In the genomic region with DNA sequence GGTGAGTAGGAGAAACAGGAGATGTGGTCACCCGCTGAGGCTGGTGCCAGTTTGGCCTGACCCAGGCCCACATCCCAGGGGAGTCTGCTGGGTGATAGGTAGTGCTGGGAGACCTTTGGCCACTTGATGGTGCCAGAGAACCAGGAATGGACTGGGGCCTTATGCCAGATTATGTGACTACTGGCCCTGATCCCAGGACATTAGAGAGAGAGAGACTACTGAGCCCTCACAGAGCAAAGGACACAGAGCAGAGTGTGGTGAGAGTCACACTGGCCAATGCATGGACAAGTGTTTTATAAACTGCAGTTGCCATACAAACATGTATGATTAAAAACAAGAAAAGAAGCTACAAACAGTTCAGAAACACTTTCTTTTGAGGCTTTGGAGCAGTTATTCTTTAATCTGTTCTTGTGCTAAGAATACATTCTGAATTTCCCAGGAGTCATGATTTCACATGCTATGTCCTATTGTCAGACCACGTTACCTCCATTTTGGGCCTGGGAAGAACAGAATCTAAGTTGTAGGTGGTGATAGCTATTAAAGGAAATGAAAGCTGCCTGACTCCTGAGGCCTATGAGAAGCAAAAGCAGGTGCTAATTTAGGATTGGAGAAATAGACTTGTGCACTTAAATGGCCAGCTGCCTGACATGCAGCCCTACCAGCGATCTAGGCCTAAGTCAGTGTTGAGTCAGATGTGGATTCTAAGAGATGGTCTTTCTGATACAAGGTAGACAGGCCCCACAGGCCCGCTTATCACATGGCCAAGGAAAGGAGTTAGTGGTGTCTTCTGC, we compare ENCODE assay signal across 7 cellular contexts. TPM values are rescaled to one million over a fixed set of nuclear protein-coding genes. Genes with fewer than 3 reads are reported as not detected.
DNase-seq lines count a peak whose midpoint lies in the region; ATAC-seq and TF ChIP-seq lines count a peak whose summit lies in the region.

No MANE protein-coding gene starts in this region.

- H3K36me3 ChIP-seq in GM06990 (ENCODE audit: control insufficient read depth, insufficient read depth, low read length) (no peaks in the 10 kb centered on the region), Peyer's patch (peaks cover 0 to 45% (median 0%) of the 10 kb centered on the region in 3 donors), left ventricle myocardium inferior (peaks cover 21% of the 10 kb centered on the region)

- intact Hi-C loops in left ventricle myocardium inferior (cut with micrococcal nuclease) = loop anchor here (2.0 to 5.0 kb wide), 2 partner anchors 130 to 148 kb away; no protein-coding TSS in a partner anchor

- DNase-seq in GM06990 (ENCODE audit: extremely low read depth, insufficient read length) (peak; percentile 48), HuH-7 (ENCODE audit: low spot score) (peak; percentile 70), Peyer's patch (peak; percentile 24 to 86 (median 72)), amniotic stem cell (lab: John Stamatoyannopoulos, UW) (peak; percentile 9), left ventricle myocardium inferior (peak; percentile 64), pulmonary artery endothelial cell (ENCODE audit: low read depth, low spot score) (peak; percentile 53)

- TF ChIP-seq POLR2A in Peyer's patch (IDR thresholded peaks at IDR 0.05) = peak in 1 of 2 donors; percentile 19

- H3K27ac ChIP-seq in Peyer's patch (peak overlapping the region in 1 of 4 donors; percentile 5), left ventricle myocardium inferior (replicated peaks) (peak overlapping the region; percentile 86)

- peak; percentile 82 for ATAC-seq in GM21723 (IDR thresholded peaks at IDR 0.05; ENCODE audit: unreplicated experiment)

- H3K27me3 ChIP-seq in GM06990 (replicated peaks; ENCODE audit: control insufficient read depth, insufficient read depth, low read length) = no peaks in the 10 kb centered on the region
- no peaks in the 10 kb centered on the region for H3K27me3 ChIP-seq in Peyer's patch
- H3K27me3 ChIP-seq in left ventricle myocardium inferior (ENCODE audit: low read depth) = no peaks in the 10 kb centered on the region

- H3K4me1 ChIP-seq in Peyer's patch = peaks cover 0 to 6% (median 0%) of the 10 kb centered on the region in 4 donors
- peaks cover 21% of the 10 kb centered on the region for H3K4me1 ChIP-seq in left ventricle myocardium inferior

- H3K4me3 ChIP-seq in GM06990 (replicated peaks; ENCODE audit: low read depth, low read length) (no peak overlapping the region), Peyer's patch (no peak overlapping the region), left ventricle myocardium inferior (no peak overlapping the region)

- TF ChIP-seq CTCF in GM06990 (IDR thresholded peaks at IDR 0.05; ENCODE audit: insufficient read depth, low read length, poor library complexity, severe bottlenecking) (peak; percentile 89), Peyer's patch (IDR thresholded peaks at IDR 0.05) (peak in 4 of 6 experiments; percentile 51 to 89 (median 84)), left ventricle myocardium inferior (IDR thresholded peaks at IDR 0.05; ENCODE audit: borderline replicate concordance) (peak; percentile 89)

- H3K9me3 ChIP-seq in Peyer's patch (no peaks in the 10 kb centered on the region), left ventricle myocardium inferior (replicated peaks) (no peaks in the 10 kb centered on the region)

RNA-seq across cellular contexts. Expression of a gene that starts 32.6 kb away (rescaled TPM):
- total RNA-seq in Peyer's patch = 10 to 100 TPM in 1 of 4 donors, 1 to 10 TPM in 3; 2.6 to 15.7 (median 4.9) TPM
- total RNA-seq in left ventricle myocardium inferior = 186 TPM
- 0.26 and 1.5 TPM in 2 replicates for total RNA-seq in pulmonary artery endothelial cell

RNA-seq across cellular contexts. Expression of a gene that starts 57.0 kb away (rescaled TPM):
- total RNA-seq in Peyer's patch (10 to 100 TPM; 11.6 to 28.5 (median 22.5) TPM), left ventricle myocardium inferior (7.9 TPM), pulmonary artery endothelial cell (14.0 and 18.2 TPM in 2 replicates)

Comparison
In these comparisons a context has a peak if more than half of its experiments do, and no peak if none do; other contexts are left out.
1. DNase-seq: peak in every context shown above with its lines; median percentile 72 in Peyer's patch; 70 in HuH-7; 64 in left ventricle myocardium inferior; 53 in pulmonary artery endothelial cell; 48 in GM06990; 9 in amniotic stem cell.
2. RNA of a gene that starts 32.6 kb away (total RNA-seq): 186 TPM in left ventricle myocardium inferior (single experiment); 2.6 to 15.7 TPM in Peyer's patch and 0.26 to 1.5 TPM in pulmonary artery endothelial cell; every median in the first group is over 10 times any median in the second.
3. Peak in every context shown above with its lines, with median percentiles within 50 percentile points of each other: CTCF ChIP-seq.